ENCODE assay signal across 26 cellular contexts in genomic region chr10:480498-480927, GRCh38.
DNase-seq lines count a peak whose midpoint lies in the region; TF ChIP-seq lines count a peak whose summit lies in the region.
"Had no signal": no experiment of that assay in that cellular context is flagged by ENCODE, and none has a peak within 500 bp of the region (broad histone marks: within the 10 kb centered on the region; RNA-seq: fewer than 3 reads in every experiment).

No MANE protein-coding gene starts in this region.

- H3K9me3 ChIP-seq in endodermal cell (ENCODE audit: control insufficient read depth, low read length) = no peaks in the 10 kb centered on the region
- H3K9me3 ChIP-seq: A549 had no signal

- H3K9ac ChIP-seq in endodermal cell (ENCODE audit: extremely low read depth, low read length, poor library complexity, severe bottlenecking) = no peak overlapping the region
- H3K9ac ChIP-seq: KMS-11 had no signal

- no peaks in the 10 kb centered on the region for H3K27me3 Mint-ChIP-seq in activated T-cell treated with anti-CD3 and anti-CD28 coated beads, Interleukin-2, amount 50 U/mL, for 24 hours
- no peaks in the 10 kb centered on the region for H3K27me3 Mint-ChIP-seq in endodermal cell (ENCODE audit: insufficient read depth)
- H3K27me3 Mint-ChIP-seq: activated CD8-positive, alpha-beta T cell treated with anti-CD3 and anti-CD28 coated beads for 36 hours; activated naive CD8-positive, alpha-beta T cell treated with anti-CD3 and anti-CD28 coated beads for 36 hours; CD4-positive, alpha-beta memory T cell; progenitor cell of endocrine pancreas had no signal

- H3K36me3 ChIP-seq in endodermal cell (ENCODE audit: control insufficient read depth, insufficient read depth, low read length) = peaks cover 9% of the 10 kb centered on the region

- peaks cover 3% of the 10 kb centered on the region for H3K9me3 Mint-ChIP-seq in activated T-cell treated with anti-CD3 and anti-CD28 coated beads, Interleukin-2, amount 50 U/mL, for 24 hours
- peaks cover 14% of the 10 kb centered on the region for H3K9me3 Mint-ChIP-seq in endodermal cell

- WGBS in endodermal cell (ENCODE audit: insufficient coverage in 1 of 2, insufficient read length in 1 of 2), 2 experiments = 96 to 97% methylated on average over 21 to 23 of the region's 23 CpGs

- intact Hi-C loops in posterior vena cava (cut with DNase I) = no loop called here

- no peak overlapping the region for H3K4me3 Mint-ChIP-seq in activated T-cell treated with anti-CD3 and anti-CD28 coated beads, Interleukin-2, amount 50 U/mL, for 24 hours
- no peak overlapping the region for H3K4me3 Mint-ChIP-seq in endodermal cell
- H3K4me3 Mint-ChIP-seq: activated CD8-positive, alpha-beta T cell treated with anti-CD3 and anti-CD28 coated beads for 36 hours; activated naive CD8-positive, alpha-beta T cell treated with anti-CD3 and anti-CD28 coated beads for 36 hours; CD4-positive, alpha-beta memory T cell; stimulated activated naive B cell treated with anti-CD40 and anti-IgM and Interleukin-4, amounts not matched to agents 10 μg/mL and 1 μg/mL and 100 μg/mL, for 72 hours; T-helper 1 cell treated with Interleukin-12 subunit alpha and Interleukin-12 subunit beta and Interleukin-4 antibody, amounts not matched to agents 30 μg/mL and 1 μg/mL, for 36 hours had no signal

- H3K27ac Mint-ChIP-seq in activated T-cell treated with anti-CD3 and anti-CD28 coated beads, Interleukin-2, amount 50 U/mL, for 24 hours = no peak overlapping the region
- no peak overlapping the region for H3K27ac Mint-ChIP-seq in endodermal cell
- H3K27ac Mint-ChIP-seq: activated CD8-positive, alpha-beta T cell treated with anti-CD3 and anti-CD28 coated beads for 36 hours; activated naive CD8-positive, alpha-beta T cell treated with anti-CD3 and anti-CD28 coated beads for 36 hours; CD4-positive, alpha-beta memory T cell; progenitor cell of endocrine pancreas; stimulated activated naive B cell treated with anti-CD40 and anti-IgM and Interleukin-4, amounts not matched to agents 10 μg/mL and 1 μg/mL and 100 μg/mL, for 72 hours; T-helper 1 cell treated with Interleukin-12 subunit alpha and Interleukin-12 subunit beta and Interleukin-4 antibody, amounts not matched to agents 30 μg/mL and 1 μg/mL, for 36 hours had no signal

- H3K4me1 Mint-ChIP-seq in activated T-cell treated with anti-CD3 and anti-CD28 coated beads, Interleukin-2, amount 50 U/mL, for 24 hours (ENCODE audit: low read depth) = peaks cover 19% of the 10 kb centered on the region
- H3K4me1 Mint-ChIP-seq in endodermal cell = no peaks in the 10 kb centered on the region

- H3K4me3 ChIP-seq in endodermal cell (ENCODE audit: low read length) = no peak overlapping the region
- H3K4me3 ChIP-seq: A549, PC-9 had no signal

- peaks cover 7% of the 10 kb centered on the region for H3K27me3 ChIP-seq in endodermal cell (ENCODE audit: control insufficient read depth, insufficient read depth, low read length, poor library complexity, severe bottlenecking)

- peak; percentile 8 for DNase-seq in activated T-cell treated with anti-CD3 and anti-CD28 coated beads, Interleukin-2, amount 50 U/mL, for 24 hours
- no peak for DNase-seq in activated T-cell treated with anti-CD3 and anti-CD28 coated beads, Interleukin-2, amount 50 U/mL, for 48 hours
- DNase-seq in endodermal cell = peak; percentile 28
- peak; percentile 69 for DNase-seq in posterior vena cava (ENCODE audit: low spot score)
- DNase-seq in ureter (ENCODE audit: low spot score) = peak; percentile 12
- no peak for DNase-seq in NCI-H2196 treated with DMSO at 0.1 percent for 48 hours (lab: John Stamatoyannopoulos, UW; ENCODE audit: unreplicated experiment)
- DNase-seq in mucosa of gallbladder (ENCODE audit: low spot score) = no peak
- DNase-seq in activated CD4-positive, alpha-beta T cell treated with anti-CD3 and anti-CD28 coated beads for 48 hours = no peak
- DNase-seq: activated CD8-positive, alpha-beta T cell treated with anti-CD3 and anti-CD28 coated beads for 36 hours; activated gamma-delta T cell; activated naive CD8-positive, alpha-beta T cell treated with anti-CD3 and anti-CD28 coated beads for 36 hours; AML-193; CD4-positive, alpha-beta memory T cell; central memory CD4-positive, alpha-beta T cell; DND-41; GF-D8; MM.1S; NCI-H1930; NCI-H226; NCI-H526 treated with DMSO at 0.1 percent for 48 hours; PC-9; stimulated activated naive B cell treated with anti-CD40 and anti-IgM and Interleukin-4, amounts not matched to agents 10 μg/mL and 1 μg/mL and 100 μg/mL, for 72 hours had no signal

- no peaks in the 10 kb centered on the region for H3K4me1 ChIP-seq in endodermal cell (ENCODE audit: control insufficient read depth, insufficient read depth, low read length)

- H3K36me3 Mint-ChIP-seq in activated T-cell treated with anti-CD3 and anti-CD28 coated beads, Interleukin-2, amount 50 U/mL, for 24 hours (ENCODE audit: low read depth) = no peaks in the 10 kb centered on the region
- peaks cover 15% of the 10 kb centered on the region for H3K36me3 Mint-ChIP-seq in endodermal cell (ENCODE audit: low read depth)

- TF ChIP-seq CTCF in endodermal cell (conservative IDR thresholded peaks at IDR 0.05) = no peak

- H3K27ac ChIP-seq in endodermal cell (ENCODE audit: low read depth, low read length) = no peak overlapping the region
- H3K27ac ChIP-seq: A549, KMS-11, PC-9 had no signal

Comparison
In these comparisons a context has a peak if more than half of its experiments do, and no peak if none do; other contexts are left out.
1. DNase-seq: peak in activated T-cell treated with anti-CD3 and anti-CD28 coated beads, Interleukin-2, amount 50 U/mL, for 24 hours (single experiment), endodermal cell (single experiment), posterior vena cava (single experiment) and ureter (single experiment); none in activated T-cell treated with anti-CD3 and anti-CD28 coated beads, Interleukin-2, amount 50 U/mL, for 48 hours (0 of 2), NCI-H2196 treated with DMSO at 0.1 percent for 48 hours (single experiment), mucosa of gallbladder (single experiment) and activated CD4-positive, alpha-beta T cell treated with anti-CD3 and anti-CD28 coated beads for 48 hours (single experiment).